13 cellular contexts compared by ENCODE assay signal in the genomic region with DNA sequence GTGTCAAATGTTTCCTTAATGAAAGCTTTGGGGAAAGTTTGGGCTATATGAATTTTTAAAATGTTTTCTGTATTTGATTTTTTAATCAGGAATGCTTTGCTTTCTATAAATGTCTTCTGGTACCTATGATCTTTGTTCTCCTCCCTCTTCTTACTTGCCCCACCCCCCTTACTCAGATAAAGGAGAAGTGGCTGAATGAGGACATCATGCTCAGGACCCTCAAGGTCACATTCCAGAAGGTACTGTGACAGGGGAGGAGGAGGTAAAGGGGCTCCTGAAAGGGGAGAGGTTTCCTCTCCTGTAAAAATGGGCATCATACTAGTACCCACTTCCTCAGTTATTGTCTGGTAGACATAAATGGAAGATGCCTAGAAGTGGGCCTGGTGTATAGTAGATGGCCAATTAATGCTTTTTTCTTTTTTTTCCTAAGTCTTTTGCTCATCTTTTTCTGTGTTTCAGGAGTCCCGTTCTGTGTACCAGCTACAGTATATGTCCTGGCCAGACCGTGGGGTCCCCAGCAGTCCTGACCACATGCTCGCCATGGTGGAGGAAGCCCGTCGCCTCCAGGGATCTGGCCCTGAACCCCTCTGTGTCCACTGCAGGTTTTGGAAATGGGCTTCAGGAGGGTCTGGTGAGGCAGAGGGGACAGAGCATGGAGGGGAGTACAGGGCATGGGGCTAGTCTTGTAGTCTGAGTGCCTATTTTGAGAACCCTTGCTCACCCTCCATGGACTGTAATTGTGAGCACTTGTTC. TPM values are rescaled to one million over a fixed set of nuclear protein-coding genes. Genes with fewer than 3 reads are reported as not detected.
DNase-seq lines count a peak whose midpoint lies in the region; ATAC-seq and TF ChIP-seq lines count a peak whose summit lies in the region.
"Had no signal": no experiment of that assay in that cellular context is flagged by ENCODE, and none has a peak within 500 bp of the region (broad histone marks: within the 10 kb centered on the region; RNA-seq: fewer than 3 reads in every experiment).

No MANE protein-coding gene starts in this region.

- H3K4me1 Mint-ChIP-seq in CD4-positive, CD25-positive, alpha-beta regulatory T cell, result peaks cover 6 to 46% (median 34%) of the 10 kb centered on the region in 4 donors
- H3K4me1 Mint-ChIP-seq in GM23338 (peaks cover 26% of the 10 kb centered on the region), natural killer cell (peaks cover 50 to 54% of the 10 kb centered on the region in 2 donors)
- H3K4me1 Mint-ChIP-seq in activated naive CD8-positive, alpha-beta T cell treated with anti-CD3 and anti-CD28 coated beads for 36 hours, result peaks cover 29% of the 10 kb centered on the region

- no peaks in the 10 kb centered on the region for H3K9me3 ChIP-seq in CD4-positive, CD25-positive, alpha-beta regulatory T cell (ENCODE audit: control insufficient read depth in 2 of 2, low read length in 2 of 2)
- no peaks in the 10 kb centered on the region for H3K9me3 ChIP-seq in mucosa of descending colon
- H3K9me3 ChIP-seq: SJSA1, tibial artery had no signal

- no peaks in the 10 kb centered on the region for H3K27me3 ChIP-seq in CD4-positive, CD25-positive, alpha-beta regulatory T cell (ENCODE audit: control insufficient read depth, insufficient read depth, low read length)
- no peaks in the 10 kb centered on the region for H3K27me3 ChIP-seq in GM23338 (ENCODE audit: insufficient read depth)
- H3K27me3 ChIP-seq: neural progenitor cell, SJSA1, tibial artery had no signal

- ATAC-seq in CD4-positive, CD25-positive, alpha-beta regulatory T cell (ENCODE audit: low read depth in 2 of 2), result no peak
- no peak for ATAC-seq in GM23338
- no peak for ATAC-seq in natural killer cell
- ATAC-seq in mucosa of descending colon, result no peak
- ATAC-seq: right cardiac atrium had no signal

- peak overlapping the region; percentile 38 for H3K4me2 ChIP-seq in GM23338
- H3K4me2 ChIP-seq: neural progenitor cell had no signal

- peaks cover 5% of the 10 kb centered on the region for H3K36me3 Mint-ChIP-seq in CD4-positive, CD25-positive, alpha-beta regulatory T cell
- peaks cover 11% of the 10 kb centered on the region for H3K36me3 Mint-ChIP-seq in GM23338 (ENCODE audit: low read depth)
- peaks cover 33% of the 10 kb centered on the region for H3K36me3 Mint-ChIP-seq in activated naive CD8-positive, alpha-beta T cell treated with anti-CD3 and anti-CD28 coated beads for 36 hours
- no peaks in the 10 kb centered on the region for H3K36me3 Mint-ChIP-seq in natural killer cell

- intact Hi-C loops in natural killer cell (cut with micrococcal nuclease), result no loop called here
- intact Hi-C loops in mucosa of descending colon (cut with DNase I, micrococcal nuclease), result no loop called here

- peak overlapping the region; percentile 81 to 95 (median 92) for H3K4me3 Mint-ChIP-seq in CD4-positive, CD25-positive, alpha-beta regulatory T cell
- H3K4me3 Mint-ChIP-seq in GM23338, result no peak overlapping the region; the same call in 2 of the 3 replicates
- no peak overlapping the region for H3K4me3 Mint-ChIP-seq in activated naive CD8-positive, alpha-beta T cell treated with anti-CD3 and anti-CD28 coated beads for 36 hours
- H3K4me3 Mint-ChIP-seq in natural killer cell, result peak overlapping the region; percentile 65
- H3K4me3 Mint-ChIP-seq: neural progenitor cell had no signal

- no peaks in the 10 kb centered on the region for H3K36me3 ChIP-seq in CD4-positive, CD25-positive, alpha-beta regulatory T cell (ENCODE audit: control insufficient read depth, insufficient read depth, low read length)
- H3K36me3 ChIP-seq in GM23338 (ENCODE audit: insufficient read depth) (no peaks in the 10 kb centered on the region), mucosa of descending colon (ENCODE audit: low read depth) (no peaks in the 10 kb centered on the region)
- H3K36me3 ChIP-seq: neural progenitor cell, tibial artery had no signal

- peaks cover 0 to 2% (median 0%) of the 10 kb centered on the region in 7 donors for H3K9me3 Mint-ChIP-seq in CD4-positive, CD25-positive, alpha-beta regulatory T cell
- H3K9me3 Mint-ChIP-seq in GM23338 (no peaks in the 10 kb centered on the region; the same call in 2 of the 3 replicates), natural killer cell (no peaks in the 10 kb centered on the region)
- no peaks in the 10 kb centered on the region for H3K9me3 Mint-ChIP-seq in activated naive CD8-positive, alpha-beta T cell treated with anti-CD3 and anti-CD28 coated beads for 36 hours

- DNase-seq in CD4-positive, CD25-positive, alpha-beta regulatory T cell, result no peak
- DNase-seq in GM23338 (ENCODE audit: low spot score) (peak; percentile 14), natural killer cell (no peak), cerebellar nuclear complex (lab: John Stamatoyannopoulos, UW) (no peak), NCI-H2107 treated with DMSO at 0.1 percent for 48 hours (lab: John Stamatoyannopoulos, UW; ENCODE audit: unreplicated experiment) (no peak), mucosa of descending colon (no peak)
- no peak for DNase-seq in activated naive CD8-positive, alpha-beta T cell treated with anti-CD3 and anti-CD28 coated beads for 36 hours
- DNase-seq: C1 segment of cervical spinal cord, NCI-H1694 treated with DMSO at 0.1 percent for 48 hours, tibial artery had no signal

- H3K9me2 ChIP-seq in GM23338 (ENCODE audit: insufficient read depth), result no peaks in the 10 kb centered on the region

- no peaks in the 10 kb centered on the region for H4K20me1 ChIP-seq in GM23338 (replicated peaks; ENCODE audit: insufficient read depth)

- TF ChIP-seq CTCF in GM23338 (conservative IDR thresholded peaks at IDR 0.05; ENCODE audit: low read depth in 2 of 2) (no peak), natural killer cell (IDR thresholded peaks at IDR 0.05) (no peak), mucosa of descending colon (IDR thresholded peaks at IDR 0.05) (no peak)

- H3K27me3 Mint-ChIP-seq in CD4-positive, CD25-positive, alpha-beta regulatory T cell, result no peaks in the 10 kb centered on the region
- peaks cover 18% of the 10 kb centered on the region for H3K27me3 Mint-ChIP-seq in GM23338 (ENCODE audit: insufficient read depth, low read depth, poor library complexity)
- H3K27me3 Mint-ChIP-seq in activated naive CD8-positive, alpha-beta T cell treated with anti-CD3 and anti-CD28 coated beads for 36 hours, result no peaks in the 10 kb centered on the region
- H3K27me3 Mint-ChIP-seq in natural killer cell (ENCODE audit: low read depth in 2 of 2), result no peaks in the 10 kb centered on the region

- peak overlapping the region; percentile 56 to 97 (median 95) for H3K27ac Mint-ChIP-seq in CD4-positive, CD25-positive, alpha-beta regulatory T cell
- H3K27ac Mint-ChIP-seq in GM23338, result no peak overlapping the region
- peak overlapping the region; percentile 95 for H3K27ac Mint-ChIP-seq in activated naive CD8-positive, alpha-beta T cell treated with anti-CD3 and anti-CD28 coated beads for 36 hours
- peak overlapping the region; percentile 95 for H3K27ac Mint-ChIP-seq in natural killer cell
- H3K27ac Mint-ChIP-seq: neural progenitor cell had no signal

- H2AFZ ChIP-seq in GM23338, result no peak overlapping the region
- H2AFZ ChIP-seq: neural progenitor cell had no signal

- no peaks in the 10 kb centered on the region for H3F3A ChIP-seq in GM23338 (replicated peaks; ENCODE audit: low read depth)

- peak overlapping the region; percentile 75 for H3K27ac ChIP-seq in CD4-positive, CD25-positive, alpha-beta regulatory T cell (ENCODE audit: insufficient read depth, low read length, poor library complexity, severe bottlenecking)
- no peak overlapping the region for H3K27ac ChIP-seq in GM23338 (ENCODE audit: low read depth)
- H3K27ac ChIP-seq: neural progenitor cell, SJSA1, tibial artery had no signal

- H3K4me1 ChIP-seq in CD4-positive, CD25-positive, alpha-beta regulatory T cell (ENCODE audit: control insufficient read depth, insufficient read depth, low read length, poor library complexity, severe bottlenecking), result peaks cover 44% of the 10 kb centered on the region
- H3K4me1 ChIP-seq in GM23338 (ENCODE audit: insufficient read depth) (peaks cover 27% of the 10 kb centered on the region), mucosa of descending colon (ENCODE audit: low read depth) (no peaks in the 10 kb centered on the region)

- H3K79me2 ChIP-seq in GM23338 (replicated peaks; ENCODE audit: insufficient read depth), result no peaks in the 10 kb centered on the region

- H3K4me3 ChIP-seq in CD4-positive, CD25-positive, alpha-beta regulatory T cell (ENCODE audit: low read depth, low read length), result peak overlapping the region; percentile 81
- H3K4me3 ChIP-seq in GM23338 (peak overlapping the region; percentile 22; the same call in 1 of the 2 replicates), mucosa of descending colon (no peak overlapping the region)
- H3K4me3 ChIP-seq: neural progenitor cell, SJSA1, tibial artery had no signal

TF ChIP-seq in GM23338, 12 proteins besides CTCF, POLR2A, EP300 and RAD21 (continues in another document):
- TF ChIP-seq, protein P1, sequence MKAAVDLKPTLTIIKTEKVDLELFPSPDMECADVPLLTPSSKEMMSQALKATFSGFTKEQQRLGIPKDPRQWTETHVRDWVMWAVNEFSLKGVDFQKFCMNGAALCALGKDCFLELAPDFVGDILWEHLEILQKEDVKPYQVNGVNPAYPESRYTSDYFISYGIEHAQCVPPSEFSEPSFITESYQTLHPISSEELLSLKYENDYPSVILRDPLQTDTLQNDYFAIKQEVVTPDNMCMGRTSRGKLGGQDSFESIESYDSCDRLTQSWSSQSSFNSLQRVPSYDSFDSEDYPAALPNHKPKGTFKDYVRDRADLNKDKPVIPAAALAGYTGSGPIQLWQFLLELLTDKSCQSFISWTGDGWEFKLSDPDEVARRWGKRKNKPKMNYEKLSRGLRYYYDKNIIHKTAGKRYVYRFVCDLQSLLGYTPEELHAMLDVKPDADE (IDR thresholded peaks at IDR 0.05), result no peak
- TF ChIP-seq EZH2 (IDR thresholded peaks at IDR 0.05; ENCODE audit: low read depth, unreplicated experiment), result no peak
- TF ChIP-seq EZH2phosphoT487 (IDR thresholded peaks at IDR 0.05; ENCODE audit: unreplicated experiment), result no peak

RNA-seq across cellular contexts. Expression of gene PTPN18, which starts 13.9 kb away (rescaled TPM):
- 61.3 TPM for total RNA-seq in CD4-positive, CD25-positive, alpha-beta regulatory T cell
- 10 to 100 TPM; 42.2 to 58.3 (median 49.1) TPM for polyA plus RNA-seq in CD4-positive, CD25-positive, alpha-beta regulatory T cell
- total RNA-seq in GM23338 (2014; rRNA removed; shearing (Covaris generic)), result 9.8 and 10.9 TPM in 2 replicates
- polyA plus RNA-seq in GM23338 (2016; fragmentation: Nextera tagmentation; extraction: Ambion mirVana), result 8.7 and 10.1 TPM in 2 replicates
- 10 to 100 TPM; 36.4 to 37.2 TPM for total RNA-seq in activated naive CD8-positive, alpha-beta T cell treated with anti-CD3 and anti-CD28 coated beads for 36 hours
- total RNA-seq in natural killer cell (100 to 1,000 TPM; 189 to 194 (median 192) TPM), mucosa of descending colon (100 to 1,000 TPM; 115 to 197 (median 120) TPM)

RNA-seq across cellular contexts. Expression of gene IMP4, which starts 27.1 kb away (rescaled TPM):
- total RNA-seq in CD4-positive, CD25-positive, alpha-beta regulatory T cell, result 72.4 TPM
- 100 to 1,000 TPM in 1 of 4 donors, 10 to 100 TPM in 3; 72.9 to 111 (median 77.8) TPM for polyA plus RNA-seq in CD4-positive, CD25-positive, alpha-beta regulatory T cell
- 113 and 147 TPM in 2 replicates for total RNA-seq in GM23338 (2014; rRNA removed; shearing (Covaris generic))
- polyA plus RNA-seq in GM23338 (2016; fragmentation: Nextera tagmentation; extraction: Ambion mirVana), result 87.8 and 88.6 TPM in 2 replicates
- 100 to 1,000 TPM; 225 TPM for total RNA-seq in activated naive CD8-positive, alpha-beta T cell treated with anti-CD3 and anti-CD28 coated beads for 36 hours
- total RNA-seq in natural killer cell (10 to 100 TPM; 60.5 to 80.6 (median 72.9) TPM), mucosa of descending colon (10 to 100 TPM; 52.7 to 70.4 (median 56.0) TPM)

Comparison
In these comparisons a context has a peak if more than half of its experiments do, and no peak if none do; other contexts are left out.
1. H3K4me3 Mint-ChIP-seq: peak in CD4-positive, CD25-positive, alpha-beta regulatory T cell (4 of 4) and natural killer cell (single experiment); none in GM23338 (single experiment) and activated naive CD8-positive, alpha-beta T cell treated with anti-CD3 and anti-CD28 coated beads for 36 hours (single experiment).